In genomic region chr13:50693755-50694154, GRCh38 we compare ENCODE assay signal across 1 cellular context.
TF ChIP-seq lines count a peak whose summit lies in the region.

No MANE protein-coding gene starts in this region.

TF ChIP-seq in SK-N-SH, 30 proteins besides CTCF, POLR2A, EP300 and RAD21 (continued from another document):
- TF ChIP-seq ZBTB33 (IDR thresholded peaks at IDR 0.05; ENCODE audit: borderline replicate concordance, low read depth) (no peak), PBX3 (IDR thresholded peaks at IDR 0.05) (no peak), USF1 (IDR thresholded peaks at IDR 0.05; ENCODE audit: borderline replicate concordance, low read depth) (0 out of 2 replicates have a peak, but pooled peaks have one; percentile 5), REST (IDR thresholded peaks at IDR 0.05; ENCODE audit: low read depth, low read length) (no peak), RFX5 (IDR thresholded peaks at IDR 0.05; ENCODE audit: low read length) (no peak), TAF1 (IDR thresholded peaks at IDR 0.05; ENCODE audit: borderline replicate concordance, low read depth, low read length) (no peak), USF2 (IDR thresholded peaks at IDR 0.05; ENCODE audit: borderline replicate concordance, low read depth, low read length) (no peak), MEF2A (IDR thresholded peaks at IDR 0.05; ENCODE audit: borderline replicate concordance, low read depth) (no peak), MAX (IDR thresholded peaks at IDR 0.05; ENCODE audit: low read depth) (peak; percentile 29; the same call in 1 of the 2 replicates), FOSL2 (IDR thresholded peaks at IDR 0.05; ENCODE audit: borderline replicate concordance, low read depth) (no peak), NRF1 (IDR thresholded peaks at IDR 0.05; ENCODE audit: low read depth, low read length) (no peak), FOXJ3 (CRISPR knock-in tag; IDR thresholded peaks at IDR 0.05) (no peak), POLR2AphosphoS5 (IDR thresholded peaks at IDR 0.05; ENCODE audit: low read depth, low read length) (no peak), JUND (IDR thresholded peaks at IDR 0.05) (no peak), GABPA (IDR thresholded peaks at IDR 0.05; ENCODE audit: low read depth) (no peak), TEAD4 (IDR thresholded peaks at IDR 0.05; ENCODE audit: borderline replicate concordance, insufficient read depth) (0 out of 2 replicates have a peak, but pooled peaks have one; percentile 31), ELF1 (IDR thresholded peaks at IDR 0.05) (no peak), MXI1 (IDR thresholded peaks at IDR 0.05; ENCODE audit: low read depth, low read length) (no peak; the same call in 1 of the 2 replicates), CHD2 (IDR thresholded peaks at IDR 0.05; ENCODE audit: low read length, partially characterized antibody) (no peak)
